In the genomic region with DNA sequence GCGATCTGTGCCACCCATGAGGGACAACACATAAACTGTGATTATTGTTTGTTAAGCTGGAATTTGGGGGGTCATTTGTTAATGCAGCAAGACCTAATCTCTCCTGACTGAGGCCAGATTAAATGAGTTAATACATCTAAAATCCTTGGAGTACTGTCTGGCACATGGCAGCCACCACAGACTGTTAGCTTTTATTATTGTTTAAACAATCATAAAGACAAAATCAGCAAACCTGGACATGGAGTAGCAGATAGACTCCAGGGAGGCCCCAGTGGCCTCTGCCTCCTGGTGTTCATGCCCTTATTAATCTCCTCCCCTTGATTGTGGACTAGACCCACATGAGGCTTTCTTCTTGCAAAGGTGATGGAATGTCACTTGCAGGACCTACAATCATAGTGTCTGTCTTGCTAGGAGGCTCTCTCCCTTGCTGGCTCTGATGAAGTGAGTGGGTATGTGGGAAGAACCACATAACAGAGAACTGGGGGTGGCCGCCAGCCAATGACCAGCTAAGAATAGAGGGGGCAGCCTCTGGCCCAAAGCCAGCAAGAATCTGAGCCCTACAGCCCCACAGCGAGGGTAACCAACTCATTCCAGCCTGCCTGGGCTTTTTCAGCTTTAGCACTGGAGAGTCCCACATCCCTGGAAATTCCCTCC, we compare ENCODE assay signal across 18 cellular contexts.
A peak's percentile ranks its signal among the peaks of the same experiment; 100 is the strongest.
DNase-seq lines count a peak whose midpoint lies in the region; ATAC-seq, FAIRE-seq and TF ChIP-seq lines count a peak whose summit lies in the region.
"Had no signal": no experiment of that assay in that cellular context is flagged by ENCODE, and none has a peak within 500 bp of the region (broad histone marks: within the 10 kb centered on the region; RNA-seq: fewer than 3 reads in every experiment).

No MANE protein-coding gene starts in this region.

- ATAC-seq in IMR-90 (ENCODE audit: low read depth): no peak
- ATAC-seq in stimulated activated naive B cell treated with anti-CD40 and anti-IgM and Interleukin-4, amounts not matched to agents 10 μg/mL and 1 μg/mL and 100 μg/mL, for 72 hours (replicated peaks): no peak
- ATAC-seq: effector memory CD8-positive, alpha-beta T cell; naive thymus-derived CD8-positive, alpha-beta T cell had no signal

- H2BK15ac ChIP-seq in IMR-90 (ENCODE audit: low read depth, low read length): no peak overlapping the region

- peak overlapping the region; percentile 47 for H3K27ac Mint-ChIP-seq in stimulated activated naive B cell treated with anti-CD40 and anti-IgM and Interleukin-4, amounts not matched to agents 10 μg/mL and 1 μg/mL and 100 μg/mL, for 72 hours
- H3K27ac Mint-ChIP-seq in activated T-cell treated with anti-CD3 and anti-CD28 coated beads, Interleukin-2, amount 50 U/mL, for 24 hours: no peak overlapping the region
- H3K27ac Mint-ChIP-seq: B cell, HFFc6 had no signal

- no peak overlapping the region for H3K4me2 ChIP-seq in IMR-90 (ENCODE audit: low read depth, low read length)

- intact Hi-C loops in IMR-90 (cut with micrococcal nuclease): no loop called here
- intact Hi-C loops in colonic mucosa (cut with DNase I): no loop called here

- in situ Hi-C loops in IMR-90 (cut with MboI; ENCODE audit: low sequenced_read_pairs): no loop called here

- peak overlapping the region; percentile 35 for H2AK9ac ChIP-seq in IMR-90 (replicated peaks; ENCODE audit: low read depth, low read length, poor library complexity)

- peaks cover 6 to 11% of the 10 kb centered on the region in 2 donors for H3K4me1 Mint-ChIP-seq in stimulated activated naive B cell treated with anti-CD40 and anti-IgM and Interleukin-4, amounts not matched to agents 10 μg/mL and 1 μg/mL and 100 μg/mL, for 72 hours
- no peaks in the 10 kb centered on the region for H3K4me1 Mint-ChIP-seq in activated T-cell treated with anti-CD3 and anti-CD28 coated beads, Interleukin-2, amount 50 U/mL, for 24 hours (ENCODE audit: low read depth)
- H3K4me1 Mint-ChIP-seq: B cell had no signal

- no peak for TF ChIP-seq RAD21 in IMR-90 (IDR thresholded peaks at IDR 0.05; ENCODE audit: low read length)

- H4K5ac ChIP-seq in IMR-90 (ENCODE audit: low read depth, low read length): no peak overlapping the region

- H3K27me3 ChIP-seq in IMR-90 (ENCODE audit: control insufficient read depth, insufficient read depth, low read length) (no peaks in the 10 kb centered on the region), colonic mucosa (no peaks in the 10 kb centered on the region)

- H2BK120ac ChIP-seq in IMR-90 (ENCODE audit: low read depth, low read length): no peak overlapping the region

- no peak overlapping the region for H3K4me3 ChIP-seq in IMR-90 (ENCODE audit: insufficient read depth, low read depth, low read length)
- no peak overlapping the region for H3K4me3 ChIP-seq in colonic mucosa

- H3K18ac ChIP-seq in IMR-90 (ENCODE audit: low read depth, low read length): no peak overlapping the region

- H3K36me3 ChIP-seq in IMR-90 (ENCODE audit: control insufficient read depth, insufficient read depth, low read length) (no peaks in the 10 kb centered on the region), colonic mucosa (no peaks in the 10 kb centered on the region)

- peaks cover 3% of the 10 kb centered on the region; the same call in 1 of the 2 replicates for H3K9me3 ChIP-seq in IMR-90 (ENCODE audit: control insufficient read depth, insufficient read depth, low read length)
- H3K9me3 ChIP-seq in colonic mucosa: no peaks in the 10 kb centered on the region

- H3K4me1 ChIP-seq in IMR-90 (ENCODE audit: control insufficient read depth, insufficient read depth, low read length) (peaks cover 12% of the 10 kb centered on the region), colonic mucosa (no peaks in the 10 kb centered on the region)

- H2AK5ac ChIP-seq in IMR-90 (ENCODE audit: low read depth, low read length): peak overlapping the region; percentile 52; the same call in 1 of the 2 replicates

- H3K27ac ChIP-seq in IMR-90 (ENCODE audit: insufficient read depth, low read length): no peak overlapping the region
- H3K27ac ChIP-seq in colonic mucosa: no peak overlapping the region

- H3K4me3 Mint-ChIP-seq in stimulated activated naive B cell treated with anti-CD40 and anti-IgM and Interleukin-4, amounts not matched to agents 10 μg/mL and 1 μg/mL and 100 μg/mL, for 72 hours: no peak overlapping the region
- no peak overlapping the region for H3K4me3 Mint-ChIP-seq in activated T-cell treated with anti-CD3 and anti-CD28 coated beads, Interleukin-2, amount 50 U/mL, for 24 hours
- H3K4me3 Mint-ChIP-seq: B cell; effector memory CD8-positive, alpha-beta T cell; HFFc6; naive thymus-derived CD8-positive, alpha-beta T cell had no signal

- no peak overlapping the region for H2AFZ ChIP-seq in IMR-90 (replicated peaks; ENCODE audit: low read length, poor library complexity)

- POLR2A ChIA-PET in IMR-90 (lab: Charles Lee; ENCODE audit: unreplicated experiment): no interaction called here

- no peak overlapping the region for H3K14ac ChIP-seq in IMR-90 (replicated peaks; ENCODE audit: low read depth, low read length)

- no CpG with 5 or more reads among the region's 3 CpGs for WGBS in IMR-90 (ENCODE audit: extremely low coverage in 2 of 2, insufficient read length in 1 of 2), 2 experiments

- BruUV-seq in IMR-90 (replicated peaks; lab: Mats Ljungman, UMichigan): no TSS peak

- peaks cover 3% of the 10 kb centered on the region; the same call in 1 of the 2 replicates for H4K20me1 ChIP-seq in IMR-90 (ENCODE audit: insufficient read depth, low read length)

- peaks cover 0 to 2% of the 10 kb centered on the region in 2 donors for H3K9me3 Mint-ChIP-seq in stimulated activated naive B cell treated with anti-CD40 and anti-IgM and Interleukin-4, amounts not matched to agents 10 μg/mL and 1 μg/mL and 100 μg/mL, for 72 hours
- no peaks in the 10 kb centered on the region for H3K9me3 Mint-ChIP-seq in activated T-cell treated with anti-CD3 and anti-CD28 coated beads, Interleukin-2, amount 50 U/mL, for 24 hours
- H3K9me3 Mint-ChIP-seq: effector memory CD8-positive, alpha-beta T cell; HFFc6 had no signal

- FAIRE-seq in TTC549 (lab: Jason Lieb, UNC): peak; percentile 7
- FAIRE-seq: bronchial epithelial cell had no signal

- CTCF ChIA-PET in IMR-90 (lab: Yijun Ruan, JAX): no interaction called here

- H4K8ac ChIP-seq in IMR-90 (ENCODE audit: low read depth in 2 of 2, low read length in 2 of 2): no peak overlapping the region

- no peaks in the 10 kb centered on the region for H3K36me3 Mint-ChIP-seq in stimulated activated naive B cell treated with anti-CD40 and anti-IgM and Interleukin-4, amounts not matched to agents 10 μg/mL and 1 μg/mL and 100 μg/mL, for 72 hours
- no peaks in the 10 kb centered on the region for H3K36me3 Mint-ChIP-seq in activated T-cell treated with anti-CD3 and anti-CD28 coated beads, Interleukin-2, amount 50 U/mL, for 24 hours (ENCODE audit: low read depth)
- H3K36me3 Mint-ChIP-seq: naive thymus-derived CD8-positive, alpha-beta T cell had no signal

- TF ChIP-seq CTCF in IMR-90 (conservative IDR thresholded peaks at IDR 0.05; ENCODE audit: low read depth, low read length) (no peak), colonic mucosa (IDR thresholded peaks at IDR 0.05) (no peak)

- H4K91ac ChIP-seq in IMR-90 (ENCODE audit: insufficient read depth, low read depth, low read length): no peak overlapping the region

- peak overlapping the region; percentile 31; the same call in 1 of the 2 replicates for H2BK20ac ChIP-seq in IMR-90 (ENCODE audit: low read depth, low read length)

- H2BK5ac ChIP-seq in IMR-90 (ENCODE audit: low read depth, low read length, poor library complexity, severe bottlenecking): no peak overlapping the region

- dilution Hi-C loops in IMR-90 (cut with HindIII; ENCODE audit: low sequenced_read_pairs, unreplicated experiment): no loop called here

- H3K79me1 ChIP-seq in IMR-90 (ENCODE audit: low read depth in 1 of 2, low read length in 2 of 2): no peaks in the 10 kb centered on the region

- H3K9ac ChIP-seq in IMR-90 (ENCODE audit: low read depth, low read length) (no peak overlapping the region), colonic mucosa (ENCODE audit: low read depth in 2 of 2, low read length in 2 of 2) (no peak overlapping the region)

- DNase-seq in IMR-90 (peak; percentile 16), kidney glomerular epithelial cell (lab: John Stamatoyannopoulos, UW) (peak; percentile 18), NCI-H1092 (lab: John Stamatoyannopoulos, UW) (no peak), colonic mucosa (no peak)
- no peak for DNase-seq in stimulated activated naive B cell treated with anti-CD40 and anti-IgM and Interleukin-4, amounts not matched to agents 10 μg/mL and 1 μg/mL and 100 μg/mL, for 72 hours
- no peak for DNase-seq in activated T-cell treated with anti-CD3 and anti-CD28 coated beads, Interleukin-2, amount 50 U/mL, for 24 hours
- DNase-seq: activated CD4-positive, alpha-beta T cell treated with anti-CD3 and anti-CD28 coated beads, Interleukin-2, amount 50 U/mL, for 4 hours; activated naive CD4-positive, alpha-beta T cell treated with anti-CD3 and anti-CD28 coated beads, Interleukin-2, amount 50 U/mL, for 16 hours; activated T-cell treated with anti-CD3 and anti-CD28 coated beads, Interleukin-2, amount 50 U/mL, for 1 hour; DMS 273 treated with DMSO at 0.1 percent for 48 hours; effector memory CD8-positive, alpha-beta T cell; HFFc6; naive thymus-derived CD8-positive, alpha-beta T cell; NCI-H1930; NCI-H510A had no signal

- H3K4ac ChIP-seq in IMR-90 (ENCODE audit: low read depth, low read length): no peak overlapping the region; the same call in 1 of the 2 replicates

- H3K9me1 ChIP-seq in IMR-90 (ENCODE audit: insufficient read depth, low read length): no peaks in the 10 kb centered on the region; the same call in 1 of the 2 replicates

- no peak overlapping the region for H3K23ac ChIP-seq in IMR-90 (ENCODE audit: low read depth, low read length)

- H3K56ac ChIP-seq in IMR-90 (ENCODE audit: extremely low read depth, insufficient read depth, low read length): no peak overlapping the region

- no peak for TF ChIP-seq POLR2A in IMR-90 (IDR thresholded peaks at IDR 0.05; ENCODE audit: low read depth, low read length)

- H3K27me3 Mint-ChIP-seq in stimulated activated naive B cell treated with anti-CD40 and anti-IgM and Interleukin-4, amounts not matched to agents 10 μg/mL and 1 μg/mL and 100 μg/mL, for 72 hours: peaks cover 9 to 10% of the 10 kb centered on the region in 2 donors
- no peaks in the 10 kb centered on the region for H3K27me3 Mint-ChIP-seq in activated T-cell treated with anti-CD3 and anti-CD28 coated beads, Interleukin-2, amount 50 U/mL, for 24 hours

TF ChIP-seq in IMR-90, 13 proteins besides CTCF, POLR2A, EP300 and RAD21:
- no peak for TF ChIP-seq FOS (IDR thresholded peaks at IDR 0.05; ENCODE audit: low read depth, low read length)
TF ChIP-seq in IMR-90: peak in this region for 0.

Comparison
In these comparisons a context has a peak if more than half of its experiments do, and no peak if none do; other contexts are left out.
1. DNase-seq: peak in IMR-90 (single experiment) and kidney glomerular epithelial cell (single experiment); none in stimulated activated naive B cell treated with anti-CD40 and anti-IgM and Interleukin-4, amounts not matched to agents 10 μg/mL and 1 μg/mL and 100 μg/mL, for 72 hours (single experiment), activated T-cell treated with anti-CD3 and anti-CD28 coated beads, Interleukin-2, amount 50 U/mL, for 24 hours (single experiment), NCI-H1092 (single experiment) and colonic mucosa (single experiment).